Comparison of ENCODE assay signal across 1 cellular context in genomic region chr2:229920011-229920781, GRCh38.
A peak's percentile ranks its signal among the peaks of the same experiment; 100 is the strongest.
TF ChIP-seq lines count a peak whose summit lies in the region.

No MANE protein-coding gene starts in this region.

TF ChIP-seq in IMR-90, 13 proteins besides CTCF, POLR2A, EP300 and RAD21 (continued from another document):
- no peak for TF ChIP-seq BHLHE40 (IDR thresholded peaks at IDR 0.05; ENCODE audit: low read depth, low read length)
- TF ChIP-seq CEBPB (IDR thresholded peaks at IDR 0.05; ENCODE audit: low read depth, low read length), result no peak
- 0 out of 2 replicates have a peak, but pooled peaks have one; percentile 58 for TF ChIP-seq CHD1 (IDR thresholded peaks at IDR 0.05; ENCODE audit: low read depth, low read length)
- no peak for TF ChIP-seq RCOR1 (IDR thresholded peaks at IDR 0.05; ENCODE audit: insufficient replicate concordance, low read length)
TF ChIP-seq in IMR-90: peak in this region for 1.
